In the genomic region with DNA sequence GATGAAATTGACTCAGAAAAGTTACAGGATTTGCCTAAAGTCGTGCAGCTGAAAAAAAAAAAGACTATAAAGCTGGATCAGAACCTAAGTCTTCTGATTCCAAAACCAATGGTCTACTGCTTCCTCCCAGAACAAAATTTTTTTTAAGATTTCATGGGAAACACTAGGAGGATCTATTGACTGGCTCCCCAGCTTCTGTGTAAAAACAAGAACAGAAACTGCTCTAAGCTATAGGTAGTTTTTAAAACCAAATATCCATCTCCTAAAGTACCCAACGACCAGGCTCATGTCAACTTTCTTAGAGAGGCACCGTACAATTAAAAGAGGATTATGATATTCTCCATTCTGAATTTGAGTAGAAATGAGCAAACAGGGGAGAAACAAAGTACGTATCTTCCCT, we compare ENCODE assay signal across 14 cellular contexts. TPM values are rescaled to one million over a fixed set of nuclear protein-coding genes. Genes with fewer than 3 reads are reported as not detected.
DNase-seq lines count a peak whose midpoint lies in the region; ATAC-seq and TF ChIP-seq lines count a peak whose summit lies in the region.
"Had no signal": no experiment of that assay in that cellular context is flagged by ENCODE, and none has a peak within 500 bp of the region (broad histone marks: within the 10 kb centered on the region; RNA-seq: fewer than 3 reads in every experiment).

No MANE protein-coding gene starts in this region.

- H3K27me3 Mint-ChIP-seq in natural killer cell (ENCODE audit: low read depth in 2 of 2), result no peaks in the 10 kb centered on the region
- H3K27me3 Mint-ChIP-seq: activated naive CD4-positive, alpha-beta T cell treated with anti-CD3 and anti-CD28 coated beads, Interleukin-2, amount 50 U/mL, for 24 hours had no signal

- H3K9ac ChIP-seq in BLaER1, result no peak overlapping the region
- no peak overlapping the region for H3K9ac ChIP-seq in GM23248

- H4K20me1 ChIP-seq in BLaER1 (peaks cover 44% of the 10 kb centered on the region), GM23248 (ENCODE audit: insufficient read depth) (no peaks in the 10 kb centered on the region)

- H3K36me3 Mint-ChIP-seq in natural killer cell, result no peaks in the 10 kb centered on the region

- no peak overlapping the region for H2AFZ ChIP-seq in GM23248

- peak overlapping the region; percentile 91 for H3K4me3 Mint-ChIP-seq in natural killer cell

- H3K4me2 ChIP-seq in BLaER1 (peak overlapping the region; percentile 89), GM23248 (ENCODE audit: unreplicated experiment) (no peak overlapping the region)

- H3K27ac Mint-ChIP-seq in natural killer cell, result peak overlapping the region; percentile 95 to 96

- peaks cover 37 to 43% of the 10 kb centered on the region in 2 donors for H3K4me1 Mint-ChIP-seq in natural killer cell

- no peaks in the 10 kb centered on the region for H3K9me2 ChIP-seq in GM23248 (ENCODE audit: insufficient read depth)

- H3K79me2 ChIP-seq in GM23248 (ENCODE audit: insufficient read depth), result peaks cover 96% of the 10 kb centered on the region

- intact Hi-C loops in ascending aorta (cut with DNase I) (no loop called here), natural killer cell (cut with micrococcal nuclease) (no loop called here), posterior cingulate gyrus (cut with DNase I) (no loop called here)

- peaks cover 34% of the 10 kb centered on the region for H3F3A ChIP-seq in GM23248 (ENCODE audit: insufficient read depth)

- 96 to 97% methylated on average over 4 of the region's 4 CpGs for WGBS in GM23248 (ENCODE audit: low coverage in 1 of 2, low lambda C conversion rate in 2 of 2, missing lambda C conversion rate in 2 of 2), 2 experiments

- H3K27me3 ChIP-seq in BLaER1 (no peaks in the 10 kb centered on the region), GM23248 (replicated peaks; ENCODE audit: insufficient read depth) (no peaks in the 10 kb centered on the region), ascending aorta (no peaks in the 10 kb centered on the region)

- ATAC-seq in natural killer cell, result no peak

- no peaks in the 10 kb centered on the region for H3K36me3 ChIP-seq in BLaER1
- no peaks in the 10 kb centered on the region for H3K36me3 ChIP-seq in GM23248 (ENCODE audit: low read depth)
- no peaks in the 10 kb centered on the region for H3K36me3 ChIP-seq in ascending aorta

- in situ Hi-C loops in GM23248 (cut with MboI), result no loop called here

- peaks cover 72% of the 10 kb centered on the region for H3K4me1 ChIP-seq in BLaER1
- peaks cover 36% of the 10 kb centered on the region for H3K4me1 ChIP-seq in GM23248 (ENCODE audit: insufficient read depth)
- peaks cover 5 to 23% of the 10 kb centered on the region in 2 donors for H3K4me1 ChIP-seq in ascending aorta

- H3K4me3 ChIP-seq in BLaER1 (no peak overlapping the region), GM23248 (no peak overlapping the region), ascending aorta (no peak overlapping the region)

- TF ChIP-seq CTCF in ascending aorta (IDR thresholded peaks at IDR 0.05), result no peak
- no peak for TF ChIP-seq CTCF in natural killer cell (IDR thresholded peaks at IDR 0.05)

- H3K9me3 ChIP-seq in BLaER1, result no peaks in the 10 kb centered on the region
- H3K9me3 ChIP-seq in GM23248 (ENCODE audit: low read depth), result no peaks in the 10 kb centered on the region
- no peaks in the 10 kb centered on the region for H3K9me3 ChIP-seq in ascending aorta

- no peak for DNase-seq in GM23248
- no peak for DNase-seq in ascending aorta (ENCODE audit: low spot score in 2 of 2)
- no peak for DNase-seq in natural killer cell
- DNase-seq in posterior cingulate gyrus, result no peak
- DNase-seq in NCI-H1092 treated with DMSO at 0.1 percent for 48 hours (lab: John Stamatoyannopoulos, UW), result no peak
- DNase-seq in NCI-H82 (lab: John Stamatoyannopoulos, UW), result no peak
- no peak for DNase-seq in medulla oblongata (ENCODE audit: extremely low spot score)
- DNase-seq: activated CD4-positive, alpha-beta T cell treated with anti-CD3 and anti-CD28 coated beads for 1 hour; effector memory CD4-positive, alpha-beta T cell; NCI-H1436; SHP77; stimulated activated CD4-positive, alpha-beta T cell treated with anti-CD3 and anti-CD28 coated beads, Interleukin-4, amount 100 ng/mL, for 24 hours had no signal

- H3K9me3 Mint-ChIP-seq in natural killer cell, result no peaks in the 10 kb centered on the region
- H3K9me3 Mint-ChIP-seq: activated naive CD4-positive, alpha-beta T cell treated with anti-CD3 and anti-CD28 coated beads, Interleukin-2, amount 50 U/mL, for 24 hours had no signal

- H3K27ac ChIP-seq in BLaER1, result no peak overlapping the region
- peak overlapping the region; percentile 86; the same call in 1 of the 2 replicates for H3K27ac ChIP-seq in GM23248
- peak overlapping the region; percentile 77 to 86 for H3K27ac ChIP-seq in ascending aorta

RNA-seq across cellular contexts. Expression of gene FMNL3, which starts 9.4 kb away (rescaled TPM):
- 24.0 and 32.9 TPM in 2 replicates for total RNA-seq in GM23248 (2014; rRNA removed; shearing (Covaris generic))
- 7.9 and 9.3 TPM in 2 replicates for polyA plus RNA-seq in GM23248 (2016; fragmentation: Nextera tagmentation; extraction: Ambion mirVana)
- total RNA-seq in ascending aorta, result 30.4 TPM
- 10 to 100 TPM; 54.2 to 82.6 (median 58.7) TPM for total RNA-seq in natural killer cell

RNA-seq across cellular contexts. Expression of gene TMBIM6, which starts 43.5 kb away (rescaled TPM):
- total RNA-seq in GM23248 (2014; rRNA removed; shearing (Covaris generic)), result 461 and 510 TPM in 2 replicates
- polyA plus RNA-seq in GM23248 (2016; fragmentation: Nextera tagmentation; extraction: Ambion mirVana), result 889 and 891 TPM in 2 replicates
- total RNA-seq in ascending aorta (188 TPM), natural killer cell (100 to 1,000 TPM; 326 to 375 (median 366) TPM)
